8 cellular contexts compared by ENCODE assay signal in genomic region chr1:109213345-109213823, GRCh38. TPM values are rescaled to one million over a fixed set of nuclear protein-coding genes. Genes with fewer than 3 reads are reported as not detected.
DNase-seq lines count a peak whose midpoint lies in the region; TF ChIP-seq lines count a peak whose summit lies in the region.

No MANE protein-coding gene starts in this region.

- peak overlapping the region; percentile 93; the same call in 1 of the 2 replicates for H3K9ac ChIP-seq in GM23248
- peak overlapping the region in 2 of 3 donors; percentile 92 to 94 for H3K9ac ChIP-seq in skeletal muscle tissue (ENCODE audit: low read depth in 1 of 3, low read length in 3 of 3)

- no peak for TF ChIP-seq CTCF in fibroblast of the aortic adventitia (IDR thresholded peaks at IDR 0.05; ENCODE audit: insufficient read depth, low read length)

- H3K9me2 ChIP-seq in GM23248 (ENCODE audit: insufficient read depth): no peaks in the 10 kb centered on the region

- H3K36me3 ChIP-seq in GM23248 (ENCODE audit: low read depth): peaks cover 9% of the 10 kb centered on the region; the same call in 1 of the 2 replicates
- peaks cover 32% of the 10 kb centered on the region for H3K36me3 ChIP-seq in SJSA1
- H3K36me3 ChIP-seq in skeletal muscle tissue (ENCODE audit: control insufficient read depth in 3 of 3, insufficient read depth in 3 of 3, low read length in 3 of 3): no peaks in the 10 kb centered on the region

- H3K9me3 ChIP-seq in GM23248 (ENCODE audit: low read depth): no peaks in the 10 kb centered on the region
- H3K9me3 ChIP-seq in SJSA1 (replicated peaks): no peaks in the 10 kb centered on the region
- no peaks in the 10 kb centered on the region for H3K9me3 ChIP-seq in skeletal muscle tissue (ENCODE audit: control insufficient read depth in 3 of 3, low read length in 3 of 3)

- H4K20me1 ChIP-seq in GM23248 (ENCODE audit: insufficient read depth): no peaks in the 10 kb centered on the region

- H3K27me3 ChIP-seq in GM23248 (replicated peaks; ENCODE audit: insufficient read depth) (no peaks in the 10 kb centered on the region), SJSA1 (replicated peaks) (no peaks in the 10 kb centered on the region), skeletal muscle tissue (ENCODE audit: control insufficient read depth in 3 of 3, insufficient read depth in 3 of 3, low read length in 3 of 3) (no peaks in the 10 kb centered on the region)

- H3F3A ChIP-seq in GM23248 (ENCODE audit: insufficient read depth): peaks cover 28% of the 10 kb centered on the region

- peaks cover 9% of the 10 kb centered on the region; the same call in 1 of the 2 replicates for H3K4me1 ChIP-seq in GM23248 (ENCODE audit: insufficient read depth)
- H3K4me1 ChIP-seq in SJSA1 (replicated peaks): peaks cover 25% of the 10 kb centered on the region
- H3K4me1 ChIP-seq in skeletal muscle tissue (ENCODE audit: control insufficient read depth in 3 of 3, insufficient read depth in 3 of 3, low read length in 3 of 3): peaks cover 5 to 29% (median 18%) of the 10 kb centered on the region in 3 donors

- DNase-seq in GM23248: no peak
- DNase-seq in SJSA1 (ENCODE audit: low read depth in 1 of 2, low spot score in 2 of 2): no peak
- DNase-seq in fibroblast of the aortic adventitia (ENCODE audit: low read depth): no peak
- no peak for DNase-seq in activated gamma-delta T cell treated with Interleukin-2 at 50 U/mL for 16 hours
- no peak for DNase-seq in cerebellar cortex (ENCODE audit: low spot score)
- no peak for DNase-seq in NCI-H2107 treated with DMSO at 0.1 percent for 48 hours (lab: John Stamatoyannopoulos, UW; ENCODE audit: unreplicated experiment)
- no peak for DNase-seq in SHP77 treated with DMSO at 0.1 percent for 48 hours (lab: John Stamatoyannopoulos, UW)

- in situ Hi-C loops in GM23248 (cut with MboI): no loop called here

- H3K4me3 ChIP-seq in GM23248: peak overlapping the region; percentile 93
- H3K4me3 ChIP-seq in SJSA1: peak overlapping the region; percentile 85
- peak overlapping the region; percentile 51 for H3K4me3 ChIP-seq in fibroblast of the aortic adventitia (ENCODE audit: low read depth, low read length)
- H3K4me3 ChIP-seq in skeletal muscle tissue (ENCODE audit: low read length in 3 of 3): peak overlapping the region; percentile 98 to 100 (median 100)

- H2AFZ ChIP-seq in GM23248: peak overlapping the region; percentile 76

- WGBS in GM23248 (ENCODE audit: low coverage in 1 of 2, low lambda C conversion rate in 2 of 2, missing lambda C conversion rate in 2 of 2), 2 experiments: 33 to 34% methylated on average over 9 to 10 of the region's 10 CpGs

- H3K27ac ChIP-seq in GM23248 (0 out of 2 replicates have a peak overlapping the region, but pooled peaks have one; percentile 94), SJSA1 (peak overlapping the region; percentile 5; the same call in 1 of the 2 replicates), skeletal muscle tissue (ENCODE audit: low read depth, low read length) (peak overlapping the region; percentile 91)

- peaks cover 46% of the 10 kb centered on the region for H3K79me2 ChIP-seq in GM23248 (ENCODE audit: insufficient read depth)

- peak overlapping the region; percentile 95 for H3K4me2 ChIP-seq in GM23248 (ENCODE audit: unreplicated experiment)

RNA-seq across cellular contexts. Expression of gene SARS1, which starts 0.3 kb away (rescaled TPM):
- 365 and 410 TPM in 2 replicates for total RNA-seq in GM23248 (2014; rRNA removed; shearing (Covaris generic))
- polyA plus RNA-seq in GM23248 (2016; fragmentation: Nextera tagmentation; extraction: Ambion mirVana): 353 and 355 TPM in 2 replicates
- 252 and 264 TPM in 2 replicates for total RNA-seq in SJSA1 (2014; rRNA removed; shearing (Covaris generic))
- total RNA-seq in fibroblast of the aortic adventitia (ENCODE audit: low replicate concordance) (321 and 576 TPM in 2 replicates), skeletal muscle tissue (87.7 TPM)

RNA-seq across cellular contexts. Expression of gene CELSR2, which starts 36.0 kb away (rescaled TPM):
- total RNA-seq in GM23248 (2014; rRNA removed; shearing (Covaris generic)): 0.13 and 0.32 TPM in 2 replicates
- 0.11 and 0.25 TPM in 2 replicates for polyA plus RNA-seq in GM23248 (2016; fragmentation: Nextera tagmentation; extraction: Ambion mirVana)
- 0.11 TPM in 1 of 2 replicates, not detected in the other for total RNA-seq in SJSA1 (2014; rRNA removed; shearing (Covaris generic))
- total RNA-seq in fibroblast of the aortic adventitia (ENCODE audit: low replicate concordance): 0.36 and 0.90 TPM in 2 replicates
- total RNA-seq in skeletal muscle tissue: 1.6 TPM

Comparison
In these comparisons a context has a peak if more than half of its experiments do, and no peak if none do; other contexts are left out.
1. H3K27ac ChIP-seq: peak in every context shown above with its lines; median percentile 94 in GM23248; 91 in skeletal muscle tissue; 5 in SJSA1.